Comparison of ENCODE assay signal across 8 cellular contexts in the genomic region with DNA sequence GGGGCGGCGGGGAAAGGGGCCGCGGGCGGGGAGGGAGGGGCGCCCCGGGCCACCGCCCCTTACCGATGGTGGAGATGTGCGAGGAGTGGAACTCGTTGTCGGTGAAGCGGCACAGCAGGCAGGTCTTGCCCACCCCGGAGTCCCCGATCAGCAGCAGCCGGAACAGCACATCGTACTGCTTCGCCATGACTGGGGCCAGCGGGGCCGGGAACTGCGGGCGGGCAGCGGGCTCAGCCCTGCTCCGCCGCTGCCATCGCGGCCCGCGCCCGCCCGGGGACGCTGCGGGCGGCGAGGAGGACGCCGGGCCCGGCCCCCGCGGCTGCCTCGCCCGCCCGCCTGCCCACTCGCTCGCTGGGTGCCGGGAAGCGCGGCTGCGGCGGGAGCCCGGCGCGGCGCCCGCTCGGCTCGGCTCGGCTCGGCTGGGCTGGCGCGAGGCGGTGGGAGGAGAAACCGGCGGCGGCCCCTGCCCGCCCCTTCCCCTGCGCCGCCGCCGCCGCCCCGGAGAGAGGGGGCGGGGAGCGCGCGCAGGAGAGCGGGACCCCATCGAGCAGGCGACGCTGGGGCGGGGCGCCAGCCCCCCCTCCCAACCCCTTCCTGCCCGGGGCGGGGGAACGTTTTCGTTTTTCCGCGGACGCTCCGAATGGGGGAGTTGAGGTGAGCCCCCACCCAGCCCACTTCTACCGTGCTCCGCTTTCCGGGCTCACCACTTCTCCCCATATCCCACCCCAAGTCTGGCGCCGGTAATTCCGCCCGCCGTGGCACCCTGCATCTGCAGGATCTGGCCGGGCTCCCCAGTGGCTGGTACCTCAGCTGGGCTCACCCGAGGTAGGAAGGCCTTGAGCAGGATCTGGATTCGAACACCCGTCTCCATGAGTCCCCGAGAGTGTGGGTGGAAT. TPM values are rescaled to one million over a fixed set of nuclear protein-coding genes. Genes with fewer than 3 reads are reported as not detected.
DNase-seq lines count a peak whose midpoint lies in the region; ATAC-seq, FAIRE-seq and TF ChIP-seq lines count a peak whose summit lies in the region.

Gene RAB15, minus strand, starts transcription at position 447 of the 896 bp plus-strand sequence. Its CDS starts 260 bp downstream, at position 187.

- intact Hi-C loops in activated CD4-positive, alpha-beta memory T cell treated with anti-CD3 and anti-CD28 coated beads for 36 hours (cut with micrococcal nuclease), result no loop called here

- H3K14ac ChIP-seq in H1 (ENCODE audit: insufficient read length), result no peak within 1 kb of the TSS

- WGBS in H1 (ENCODE audit: extremely low coverage in 1 of 2, insufficient coverage in 1 of 2, insufficient read length in 1 of 2, insufficient replicate concordance in 2 of 2, low coverage in 1 of 2, low lambda C conversion rate in 2 of 2, missing lambda C conversion rate in 1 of 2), 2 experiments, result 4% methylated on average over 28 of the region's 103 CpGs; no CpG with 5 or more reads in 1 of the 2 experiments

- no peak for TF ChIP-seq CTCF in H1 (IDR thresholded peaks at IDR 0.05; ENCODE audit: control extremely low read depth in 1 of 3, insufficient read depth in 1 of 3, low read depth in 1 of 3, low read length in 3 of 3)
- no peak for TF ChIP-seq CTCF in mesothelial cell of epicardium (IDR thresholded peaks at IDR 0.05; ENCODE audit: unreplicated experiment)

- H3K79me2 ChIP-seq in H1 (ENCODE audit: control insufficient read depth in 1 of 2, insufficient read depth in 2 of 2, low read length in 2 of 2), result peaks cover 0 to 12% of the 10 kb centered on the region in 2 experiments; a peak in 1 of 4 replicates

- H2AFZ ChIP-seq in H1 (ENCODE audit: low read length), result no peak within 1 kb of the TSS

- H4K5ac ChIP-seq in H1 (ENCODE audit: insufficient read length, low read depth, low read length), result no peak within 1 kb of the TSS

- H3K27ac Mint-ChIP-seq in activated CD4-positive, alpha-beta memory T cell treated with anti-CD3 and anti-CD28 coated beads for 36 hours, result no peak within 1 kb of the TSS
- H3K27ac Mint-ChIP-seq in mesothelial cell of epicardium, result peak within 1 kb of the TSS; percentile 61
- H3K27ac Mint-ChIP-seq in stimulated activated naive CD8-positive, alpha-beta T cell treated with anti-CD3 and anti-CD28 coated beads, Interleukin-15, Interleukin-2, amounts not matched to agents 100 ng/mL and 50 ng/mL, for 24 hours, result peak within 1 kb of the TSS; percentile 65

- no peak within 1 kb of the TSS for H2BK120ac ChIP-seq in H1 (replicated peaks; ENCODE audit: low read depth, low read length)

- peak within 1 kb of the TSS; percentile 74 for H3K4ac ChIP-seq in H1 (replicated peaks; ENCODE audit: insufficient read length, low read depth, low read length)

- H3K56ac ChIP-seq in H1 (replicated peaks; ENCODE audit: insufficient read length, low read depth, low read length), result no peak within 1 kb of the TSS

- peak; percentile 36 for DNase-seq in NCI-H146 (lab: John Stamatoyannopoulos, UW)
- no peak for DNase-seq in NCI-H146 treated with DMSO at 0.1 percent for 48 hours (lab: John Stamatoyannopoulos, UW; ENCODE audit: unreplicated experiment)
- DNase-seq in LHCN-M2 (ENCODE audit: low read depth), result no peak
- DNase-seq in activated CD4-positive, alpha-beta memory T cell treated with anti-CD3 and anti-CD28 coated beads for 36 hours, result peak; percentile 48
- DNase-seq in H1 (ENCODE audit: low read depth in 1 of 2, low spot score in 2 of 2), result no peak
- DNase-seq in mesothelial cell of epicardium (ENCODE audit: low spot score in 2 of 2, unreplicated experiment in 2 of 2), result peak; percentile 42 to 68

- H3K23me2 ChIP-seq in H1 (ENCODE audit: low read depth, low read length), result peaks cover 2% of the 10 kb centered on the region; the same call in 1 of the 2 replicates

- no peaks in the 10 kb centered on the region for H3K27me3 Mint-ChIP-seq in activated CD4-positive, alpha-beta memory T cell treated with anti-CD3 and anti-CD28 coated beads for 36 hours
- no peaks in the 10 kb centered on the region for H3K27me3 Mint-ChIP-seq in mesothelial cell of epicardium (ENCODE audit: low read depth)
- H3K27me3 Mint-ChIP-seq in stimulated activated naive CD8-positive, alpha-beta T cell treated with anti-CD3 and anti-CD28 coated beads, Interleukin-15, Interleukin-2, amounts not matched to agents 100 ng/mL and 50 ng/mL, for 24 hours, result no peaks in the 10 kb centered on the region

- H3K4me3 ChIP-seq in H1 (ENCODE audit: extremely low read depth in 1 of 4, insufficient read depth in 2 of 4, low read depth in 3 of 4, low read length in 4 of 4), result peak within 1 kb of the TSS; percentile 60 to 94 (median 72)

- CTCF ChIA-PET in activated CD4-positive, alpha-beta memory T cell treated with anti-CD3 and anti-CD28 coated beads for 36 hours (lab: Charles Lee), result interaction anchor here (2.3 kb wide), 1 partner anchor 12 kb away, joined by 6 read pairs; no protein-coding TSS in a partner anchor
- CTCF ChIA-PET in H1 (lab: Charles Lee; ENCODE audit: partially characterized antibody), result interaction anchor here (0.8 to 4.1 kb wide), 4 partner anchors 10 to 131 kb away, joined by 3 to 22 read pairs (median 12); partner anchors contain the start of gene FNTB

- H3K4me2 ChIP-seq in H1 (ENCODE audit: insufficient read depth in 1 of 2, low read depth in 2 of 2, low read length in 2 of 2), result peak within 1 kb of the TSS; percentile 85 to 87

- peaks cover 5% of the 10 kb centered on the region for H3K4me1 Mint-ChIP-seq in activated CD4-positive, alpha-beta memory T cell treated with anti-CD3 and anti-CD28 coated beads for 36 hours (ENCODE audit: low read depth)
- H3K4me1 Mint-ChIP-seq in mesothelial cell of epicardium, result peaks cover 21% of the 10 kb centered on the region
- H3K4me1 Mint-ChIP-seq in stimulated activated naive CD8-positive, alpha-beta T cell treated with anti-CD3 and anti-CD28 coated beads, Interleukin-15, Interleukin-2, amounts not matched to agents 100 ng/mL and 50 ng/mL, for 24 hours (ENCODE audit: low read depth), result peaks cover 9% of the 10 kb centered on the region

- no peak within 1 kb of the TSS for H3K27ac ChIP-seq in H1 (ENCODE audit: low read depth, low read length)

- TF ChIP-seq POLR2A in H1 (IDR thresholded peaks at IDR 0.05; ENCODE audit: control extremely low read depth in 1 of 2, low read depth in 2 of 2, low read length in 2 of 2), result no peak

- H3K9ac ChIP-seq in H1 (replicated peaks in 1 of 4; ENCODE audit: extremely low read depth in 1 of 4, low read depth in 3 of 4, low read length in 3 of 4), result peak within 1 kb of the TSS; percentile 14 to 76 (median 42); a peak in 5 of 7 replicates

- no peak for TF ChIP-seq EP300 in H1 (IDR thresholded peaks at IDR 0.05; ENCODE audit: borderline replicate concordance in 1 of 2, low read depth in 2 of 2, low read length in 2 of 2)

- no peaks in the 10 kb centered on the region for H3K9me3 Mint-ChIP-seq in activated CD4-positive, alpha-beta memory T cell treated with anti-CD3 and anti-CD28 coated beads for 36 hours
- no peaks in the 10 kb centered on the region for H3K9me3 Mint-ChIP-seq in mesothelial cell of epicardium
- no peaks in the 10 kb centered on the region for H3K9me3 Mint-ChIP-seq in stimulated activated naive CD8-positive, alpha-beta T cell treated with anti-CD3 and anti-CD28 coated beads, Interleukin-15, Interleukin-2, amounts not matched to agents 100 ng/mL and 50 ng/mL, for 24 hours

- H4K20me1 ChIP-seq in H1 (replicated peaks in 1 of 2; ENCODE audit: control insufficient read depth in 1 of 2, insufficient read depth in 2 of 2, low read length in 2 of 2), result peaks cover 0 to 2% of the 10 kb centered on the region in 2 experiments

- no peaks in the 10 kb centered on the region for H3K36me3 Mint-ChIP-seq in activated CD4-positive, alpha-beta memory T cell treated with anti-CD3 and anti-CD28 coated beads for 36 hours
- no peaks in the 10 kb centered on the region for H3K36me3 Mint-ChIP-seq in mesothelial cell of epicardium
- H3K36me3 Mint-ChIP-seq in stimulated activated naive CD8-positive, alpha-beta T cell treated with anti-CD3 and anti-CD28 coated beads, Interleukin-15, Interleukin-2, amounts not matched to agents 100 ng/mL and 50 ng/mL, for 24 hours (ENCODE audit: low read depth), result no peaks in the 10 kb centered on the region

- H3K23ac ChIP-seq in H1 (ENCODE audit: insufficient read length), result no peak within 1 kb of the TSS

- H4K91ac ChIP-seq in H1 (replicated peaks; ENCODE audit: insufficient read length, low read length), result peak within 1 kb of the TSS; percentile 71

- H3K18ac ChIP-seq in H1 (ENCODE audit: extremely low read depth, low read length), result peak within 1 kb of the TSS; percentile 57; the same call in 1 of the 2 replicates

- POLR2A ChIA-PET in activated CD4-positive, alpha-beta memory T cell treated with anti-CD3 and anti-CD28 coated beads for 36 hours (lab: Charles Lee), result no interaction called here
- POLR2A ChIA-PET in H1 (lab: Charles Lee; ENCODE audit: partially characterized antibody), result interaction anchor here (0.6 to 2.9 kb wide), 2 partner anchors 8 to 10 kb away, joined by 3 to 14 read pairs; no protein-coding TSS in a partner anchor

- H3K4me1 ChIP-seq in H1 (replicated peaks in 1 of 4; ENCODE audit: control insufficient read depth in 3 of 4, insufficient read depth in 4 of 4, low read length in 3 of 4), result peaks cover 5 to 36% (median 18%) of the 10 kb centered on the region in 4 experiments

- no peak for TF ChIP-seq RAD21 in H1 (IDR thresholded peaks at IDR 0.05 in 1 of 2, conservative IDR thresholded peaks at IDR 0.05 in 1 of 2; ENCODE audit: low read depth in 2 of 2, low read length in 2 of 2)

- peak within 1 kb of the TSS; percentile 26 for H4K8ac ChIP-seq in H1 (ENCODE audit: extremely low read depth, insufficient read depth, low read length)

- H3K4me3 Mint-ChIP-seq in activated CD4-positive, alpha-beta memory T cell treated with anti-CD3 and anti-CD28 coated beads for 36 hours, result peak within 1 kb of the TSS; percentile 79
- peak within 1 kb of the TSS; percentile 84 for H3K4me3 Mint-ChIP-seq in mesothelial cell of epicardium
- peak within 1 kb of the TSS; percentile 74 for H3K4me3 Mint-ChIP-seq in stimulated activated naive CD8-positive, alpha-beta T cell treated with anti-CD3 and anti-CD28 coated beads, Interleukin-15, Interleukin-2, amounts not matched to agents 100 ng/mL and 50 ng/mL, for 24 hours

- no peak within 1 kb of the TSS for H2BK15ac ChIP-seq in H1 (ENCODE audit: low read length)

- H3K9me3 ChIP-seq in H1 (ENCODE audit: insufficient read depth in 2 of 2, low read depth in 1 of 2, low read length in 1 of 2), result no peaks in the 10 kb centered on the region

- ATAC-seq in GM19324 (IDR thresholded peaks at IDR 0.05; ENCODE audit: low FRiP score, unreplicated experiment), result no peak

- peak within 1 kb of the TSS; percentile 5; the same call in 1 of the 2 replicates for H2BK5ac ChIP-seq in H1 (ENCODE audit: low read depth, low read length)

- H3K36me3 ChIP-seq in H1 (ENCODE audit: control insufficient read depth in 2 of 4, insufficient read depth in 4 of 4, low read length in 3 of 4), result no peaks in the 10 kb centered on the region

- H2AK5ac ChIP-seq in H1 (ENCODE audit: low read depth, low read length), result peak within 1 kb of the TSS; percentile 79; the same call in 1 of the 2 replicates

- peak within 1 kb of the TSS; percentile 53; the same call in 1 of the 2 replicates for H2BK20ac ChIP-seq in H1 (ENCODE audit: low read length)

- peak within 1 kb of the TSS; percentile 44; the same call in 1 of the 2 replicates for H2BK12ac ChIP-seq in H1 (ENCODE audit: low read depth, low read length)

- 0 out of 2 replicates have a peak, but pooled peaks cover 4% of the 10 kb centered on the region for H3K79me1 ChIP-seq in H1 (ENCODE audit: low read depth, low read length)

- H3K27me3 ChIP-seq in H1 (replicated peaks in 1 of 4; ENCODE audit: control insufficient read depth in 3 of 4, extremely low read depth in 1 of 4, insufficient read depth in 3 of 4, low read length in 3 of 4), result peaks cover 0 to 21% (median 8%) of the 10 kb centered on the region in 4 experiments; a peak in 4 of 7 replicates

- FAIRE-seq in H1 (lab: Jason Lieb, UNC), result no peak

RNA-seq across cellular contexts. Expression of gene RAB15, which starts in this region (rescaled TPM):
- 17.6 and 23.1 TPM in 2 replicates for total RNA-seq in LHCN-M2 (2014; rRNA removed)
- 24.1 TPM for polyA plus RNA-seq in LHCN-M2 (2012)
- total RNA-seq in activated CD4-positive, alpha-beta memory T cell treated with anti-CD3 and anti-CD28 coated beads for 36 hours, result 1 to 10 TPM; 4.8 to 5.3 TPM
- 58.1 and 59.2 TPM in 2 replicates for total RNA-seq in H1 (2021; fragmentation: NEBNext Ultra II Directional; extraction: Animal tissue kit (Norgen Biotek cat#: 25700))
- polyA plus RNA-seq in H1 (2011; rRNA removed), result 38.8 and 63.4 TPM in 2 replicates
- polyA plus RNA-seq in H1 (2011; cell fraction: cytosol; rRNA removed), result 37.8 TPM
- 46.7 TPM for polyA plus RNA-seq in H1 (2011; cell fraction: nucleus; rRNA removed)
- 35.3 to 39.3 TPM (median 37.0 TPM) in 4 replicates for polyA plus RNA-seq in H1 (2012, experiment 1 of 2)
- 35.0 TPM for polyA plus RNA-seq in H1 (2012, experiment 2 of 2)
- polyA plus RNA-seq in H1 (2013, experiment 1 of 2), result 29.4 TPM
- polyA plus RNA-seq in H1 (2013, experiment 2 of 2), result 30.4 TPM
- 25.9 and 31.7 TPM in 2 replicates for polyA minus RNA-seq in H1 (2011; rRNA and poly(A)+ RNA removed)
- 15.9 TPM for polyA minus RNA-seq in H1 (2011; cell fraction: cytosol; rRNA and poly(A)+ RNA removed)
- polyA minus RNA-seq in H1 (2011; cell fraction: nucleus; rRNA and poly(A)+ RNA removed), result 14.5 TPM
- 23.1 to 25.0 TPM (median 24.5 TPM) in 3 replicates for total RNA-seq in mesothelial cell of epicardium

Comparison
In these comparisons a context has a peak if more than half of its experiments do, and no peak if none do; other contexts are left out.
1. DNase-seq: peak in NCI-H146 (single experiment), activated CD4-positive, alpha-beta memory T cell treated with anti-CD3 and anti-CD28 coated beads for 36 hours (single experiment) and mesothelial cell of epicardium (2 of 2); none in NCI-H146 treated with DMSO at 0.1 percent for 48 hours (single experiment), LHCN-M2 (single experiment) and H1 (0 of 2).
2. Peak in every context shown above with its lines, with median percentiles within 50 percentile points of each other: H3K4me3 Mint-ChIP-seq.